Comparison of ENCODE assay signal across 8 cellular contexts in genomic region chr2:153871231-153872221, GRCh38. TPM values are rescaled to one million over a fixed set of nuclear protein-coding genes. Genes with fewer than 3 reads are reported as not detected.
DNase-seq lines count a peak whose midpoint lies in the region; ATAC-seq and TF ChIP-seq lines count a peak whose summit lies in the region.

Gene GALNT13 (plus strand): TSS chr2:153871922.

- H2AFZ ChIP-seq in PC-9 = peak within 1 kb of the TSS; percentile 99

- no peaks in the 10 kb centered on the region for H3K9me2 ChIP-seq in PC-9 (ENCODE audit: insufficient read depth)

- no peaks in the 10 kb centered on the region for H3K27me3 ChIP-seq in PC-9 (ENCODE audit: insufficient read depth, low read depth)

- H3F3A ChIP-seq in PC-9 (ENCODE audit: insufficient read depth, low read depth) = 0 out of 2 replicates have a peak, but pooled peaks cover 6% of the 10 kb centered on the region

- peak within 1 kb of the TSS; percentile 85 for H3K4me3 ChIP-seq in PC-9

- POLR2A ChIA-PET in PC-9 (lab: Charles Lee; ENCODE audit: unreplicated experiment) = interaction anchor here (0.6 kb wide), 1 partner anchor 11 kb away, joined by 3 read pairs; no protein-coding TSS in a partner anchor

- intact Hi-C loops in PC-9 (cut with micrococcal nuclease; ENCODE audit: unreplicated experiment) = loop anchor here (5.0 kb wide), 1 partner anchor 506 kb away; no protein-coding TSS in a partner anchor

- no peak within 1 kb of the TSS for H3K4me3 Mint-ChIP-seq in T-helper 2 cell treated with Interferon-gamma antibody and Interleukin-4, amounts not matched to agents 5 μg/mL and 100 μg/mL, for 36 hours

- no peak within 1 kb of the TSS for H3K27ac Mint-ChIP-seq in T-helper 2 cell treated with Interferon-gamma antibody and Interleukin-4, amounts not matched to agents 5 μg/mL and 100 μg/mL, for 36 hours

- peak; percentile 95 for DNase-seq in HK-2 (ENCODE audit: unreplicated experiment)
- DNase-seq in PC-9 = peak; percentile 76 to 84
- peak; percentile 27 for DNase-seq in fibroblast of gingiva (ENCODE audit: low read depth)
- DNase-seq in nucleus accumbens (lab: John Stamatoyannopoulos, UW) = peak; percentile 13 to 93 (median 84)
- no peak for DNase-seq in T-helper 2 cell treated with Interferon-gamma antibody and Interleukin-4, amounts not matched to agents 5 μg/mL and 100 μg/mL, for 36 hours (ENCODE audit: low spot score)

- no peaks in the 10 kb centered on the region for H3K36me3 Mint-ChIP-seq in T-helper 2 cell treated with Interferon-gamma antibody and Interleukin-4, amounts not matched to agents 5 μg/mL and 100 μg/mL, for 36 hours (ENCODE audit: low read depth)

- no peak for TF ChIP-seq CTCF in PC-9 (conservative IDR thresholded peaks at IDR 0.05)

- H3K9me3 ChIP-seq in PC-9 (ENCODE audit: insufficient read depth, low read depth) = no peaks in the 10 kb centered on the region

- no peaks in the 10 kb centered on the region for H3K4me1 Mint-ChIP-seq in T-helper 2 cell treated with Interferon-gamma antibody and Interleukin-4, amounts not matched to agents 5 μg/mL and 100 μg/mL, for 36 hours (ENCODE audit: low read depth)

- H3K27me3 Mint-ChIP-seq in T-helper 2 cell treated with Interferon-gamma antibody and Interleukin-4, amounts not matched to agents 5 μg/mL and 100 μg/mL, for 36 hours (ENCODE audit: low read depth) = peaks cover 24% of the 10 kb centered on the region

- H3K9me3 Mint-ChIP-seq in T-helper 2 cell treated with Interferon-gamma antibody and Interleukin-4, amounts not matched to agents 5 μg/mL and 100 μg/mL, for 36 hours = no peaks in the 10 kb centered on the region

- BruUV-seq in PC-9 (replicated peaks; lab: Mats Ljungman, UMichigan) = no TSS peak

- H3K4me2 ChIP-seq in PC-9 = peak within 1 kb of the TSS; percentile 91

- ATAC-seq in HG03095 (IDR thresholded peaks at IDR 0.05; ENCODE audit: unreplicated experiment) (no peak), HG03457 (IDR thresholded peaks at IDR 0.05; ENCODE audit: unreplicated experiment) (no peak), HG03571 (IDR thresholded peaks at IDR 0.05; ENCODE audit: unreplicated experiment) (no peak)

- no peaks in the 10 kb centered on the region for H3K36me3 ChIP-seq in PC-9 (ENCODE audit: low read depth)

- no peaks in the 10 kb centered on the region for H3K4me1 ChIP-seq in PC-9 (replicated peaks; ENCODE audit: insufficient read depth)

- 0 out of 2 replicates have a peak, but pooled peaks cover 2% of the 10 kb centered on the region for H3K79me2 ChIP-seq in PC-9 (ENCODE audit: low read depth)

- 0 out of 2 replicates have a peak within 1 kb of the TSS, but pooled peaks have one; percentile 34 for H3K27ac ChIP-seq in PC-9

- CTCF ChIA-PET in PC-9 (lab: Charles Lee) = interaction anchor here (0.6 kb wide), 1 partner anchor 513 kb away, joined by 3 read pairs; no protein-coding TSS in a partner anchor

- H4K20me1 ChIP-seq in PC-9 (ENCODE audit: insufficient read depth) = no peaks in the 10 kb centered on the region; the same call in 1 of the 2 replicates

RNA-seq across cellular contexts. Expression of gene GALNT13, which starts in this region (rescaled TPM):
- total RNA-seq in PC-9 (2021) = 3.6 and 4.0 TPM in 2 replicates
